ENCODE assay signal across 31 cellular contexts in genomic region chr3:151152626-151153025, GRCh38. TPM values are rescaled to one million over a fixed set of nuclear protein-coding genes. Genes with fewer than 3 reads are reported as not detected.
"Had no signal": no experiment of that assay in that cellular context is flagged by ENCODE, and none has a peak within 500 bp of the region (broad histone marks: within the 10 kb centered on the region; RNA-seq: fewer than 3 reads in every experiment).

No MANE protein-coding gene starts in this region.

- H3K27me3 ChIP-seq: heart left ventricle, ovary, right atrium auricular region, right lobe of liver, stomach, suprapubic skin, tibial artery, upper lobe of right lung had no signal

- H3K9me3 ChIP-seq: heart left ventricle, left lung, mucosa of descending colon, ovary, right atrium auricular region, right lobe of liver, stomach, suprapubic skin, thoracic aorta, tibial artery, upper lobe of right lung had no signal

- H3K27ac ChIP-seq: heart left ventricle, left lung, ovary, right atrium auricular region, right lobe of liver, stomach, suprapubic skin, thoracic aorta, tibial artery, upper lobe of right lung had no signal

- H3K4me3 Mint-ChIP-seq: immature natural killer cell; memory B cell; naive thymus-derived CD4-positive, alpha-beta T cell; natural killer cell treated with Interleukin-12 subunit alpha and Interleukin-12 subunit beta and Interleukin-15 and Interleukin-18, amount 100 ng/mL, for 72 hours; stimulated activated naive B cell treated with anti-CD40 and anti-IgM and Interleukin-4, amounts not matched to agents 10 μg/mL and 1 μg/mL and 100 μg/mL, for 72 hours had no signal

- DNase-seq: heart left ventricle; hypothalamus; immature natural killer cell; kidney; left colon; left lung; midbrain; mucosa of descending colon; naive thymus-derived CD4-positive, alpha-beta T cell; ovary; right lobe of liver; stimulated activated CD4-positive, alpha-beta T cell treated with anti-CD3 and anti-CD28 coated beads, Interleukin-12 subunit alpha, Interleukin-12 subunit beta, amount 100 ng/mL, for 4 hours; stimulated activated CD4-positive, alpha-beta T cell treated with anti-CD3 and anti-CD28 coated beads, Interleukin-15, amount 100 ng/mL, for 24 hours; stimulated activated CD4-positive, alpha-beta T cell treated with anti-CD3 and anti-CD28 coated beads, Interleukin-2, amount 100 ng/mL, for 24 hours; stimulated activated CD4-positive, alpha-beta T cell treated with anti-CD3 and anti-CD28 coated beads, Interleukin-4, amount 100 ng/mL, for 1 hour; stimulated activated naive B cell treated with anti-CD40 and anti-IgM and Interleukin-4, amounts not matched to agents 10 μg/mL and 1 μg/mL and 100 μg/mL, for 72 hours; stimulated activated naive CD8-positive, alpha-beta T cell treated with anti-CD3 and anti-CD28 coated beads, Interleukin-15, Interleukin-2, amounts not matched to agents 100 U/mL and 50 U/mL, for 24 hours; stomach; tibial artery; trophoblast cell; upper lobe of right lung had no signal

- ATAC-seq: heart left ventricle; left colon; left lung; mucosa of descending colon; naive thymus-derived CD4-positive, alpha-beta T cell; natural killer cell treated with Interleukin-12 subunit alpha and Interleukin-12 subunit beta and Interleukin-15 and Interleukin-18, amount 100 ng/mL, for 72 hours; stimulated activated naive B cell treated with anti-CD40 and anti-IgM and Interleukin-4, amounts not matched to agents 10 μg/mL and 1 μg/mL and 100 μg/mL, for 72 hours; stimulated activated naive CD8-positive, alpha-beta T cell treated with anti-CD3 and anti-CD28 coated beads, Interleukin-15, Interleukin-2, amounts not matched to agents 100 U/mL and 50 U/mL, for 24 hours; upper lobe of right lung had no signal

- H3K27ac Mint-ChIP-seq: immature natural killer cell; memory B cell; naive thymus-derived CD4-positive, alpha-beta T cell; natural killer cell treated with Interleukin-12 subunit alpha and Interleukin-12 subunit beta and Interleukin-15 and Interleukin-18, amount 100 ng/mL, for 72 hours; progenitor cell of endocrine pancreas; stimulated activated naive B cell treated with anti-CD40 and anti-IgM and Interleukin-4, amounts not matched to agents 10 μg/mL and 1 μg/mL and 100 μg/mL, for 72 hours had no signal

- H3K4me1 ChIP-seq: left lung, right atrium auricular region, right lobe of liver, suprapubic skin, tibial artery, upper lobe of right lung had no signal

- H3K36me3 Mint-ChIP-seq: immature natural killer cell; memory B cell; naive thymus-derived CD4-positive, alpha-beta T cell; natural killer cell treated with Interleukin-12 subunit alpha and Interleukin-12 subunit beta and Interleukin-15 and Interleukin-18, amount 100 ng/mL, for 72 hours; stimulated activated naive B cell treated with anti-CD40 and anti-IgM and Interleukin-4, amounts not matched to agents 10 μg/mL and 1 μg/mL and 100 μg/mL, for 72 hours had no signal

- H3K27me3 Mint-ChIP-seq: progenitor cell of endocrine pancreas; stimulated activated naive B cell treated with anti-CD40 and anti-IgM and Interleukin-4, amounts not matched to agents 10 μg/mL and 1 μg/mL and 100 μg/mL, for 72 hours had no signal

- H3K4me1 Mint-ChIP-seq: memory B cell; naive thymus-derived CD4-positive, alpha-beta T cell; stimulated activated naive B cell treated with anti-CD40 and anti-IgM and Interleukin-4, amounts not matched to agents 10 μg/mL and 1 μg/mL and 100 μg/mL, for 72 hours had no signal

- H3K9me3 Mint-ChIP-seq: immature natural killer cell; memory B cell; naive thymus-derived CD4-positive, alpha-beta T cell; natural killer cell treated with Interleukin-12 subunit alpha and Interleukin-12 subunit beta and Interleukin-15 and Interleukin-18, amount 100 ng/mL, for 72 hours; stimulated activated naive B cell treated with anti-CD40 and anti-IgM and Interleukin-4, amounts not matched to agents 10 μg/mL and 1 μg/mL and 100 μg/mL, for 72 hours had no signal

- H3K36me3 ChIP-seq: heart left ventricle, left lung, ovary, right atrium auricular region, right lobe of liver, stomach, suprapubic skin, thoracic aorta, tibial artery, upper lobe of right lung had no signal

- H3K4me3 ChIP-seq: heart left ventricle, left lung, lung, mucosa of descending colon, ovary, right atrium auricular region, right lobe of liver, stomach, suprapubic skin, thoracic aorta, tibial artery, upper lobe of right lung had no signal

RNA-seq across cellular contexts. Expression of gene GPR171, which starts 50.4 kb away (rescaled TPM):
- total RNA-seq: myocyte, progenitor cell of endocrine pancreas, pulmonary artery endothelial cell, renal cortical epithelial cell had no signal
